Comparison of ENCODE assay signal across 8 cellular contexts in genomic region chr1:167803358-167804217, GRCh38.
A peak's percentile ranks its signal among the peaks of the same experiment; 100 is the strongest.
DNase-seq lines count a peak whose midpoint lies in the region; ATAC-seq and TF ChIP-seq lines count a peak whose summit lies in the region.

No MANE protein-coding gene starts in this region.

- DNase-seq in CD8-positive, alpha-beta memory T cell = peak; percentile 61 to 85 (median 70)
- DNase-seq in NCI-H526 treated with DMSO at 0.1 percent for 48 hours (lab: John Stamatoyannopoulos, UW) (peak; percentile 93), coronary artery (ENCODE audit: low spot score) (peak; percentile 90)
- peak; percentile 95 for DNase-seq in activated CD4-positive, alpha-beta T cell treated with anti-CD3 and anti-CD28 coated beads for 48 hours
- peak; percentile 72 to 75 (median 73) for DNase-seq in stimulated activated CD4-positive, alpha-beta T cell treated with anti-CD3 and anti-CD28 coated beads, TNF-alpha, amount 100 ng/mL, for 4 hours (ENCODE audit: low read depth in 3 of 3)

- TF ChIP-seq CTCF in coronary artery (IDR thresholded peaks at IDR 0.05) (peak; percentile 68), liver (IDR thresholded peaks at IDR 0.05; ENCODE audit: low read depth, low read length, missing input control) (peak; percentile 96)

- 12% methylated on average over 12 of the region's 12 CpGs for WGBS in liver

- H3K4me3 ChIP-seq in CD8-positive, alpha-beta memory T cell (ENCODE audit: low read length) = no peak overlapping the region
- H3K4me3 ChIP-seq in coronary artery = no peak overlapping the region
- H3K4me3 ChIP-seq in liver (ENCODE audit: low read depth in 1 of 3, low read length in 3 of 3) = no peak overlapping the region

- ATAC-seq in GM19463 (IDR thresholded peaks at IDR 0.05; ENCODE audit: unreplicated experiment) (peak; percentile 90), HG03565 (IDR thresholded peaks at IDR 0.05; ENCODE audit: unreplicated experiment) (peak; percentile 91)

- H3K9me3 ChIP-seq in CD8-positive, alpha-beta memory T cell (ENCODE audit: low read length) = no peaks in the 10 kb centered on the region
- H3K9me3 ChIP-seq in liver (ENCODE audit: control insufficient read depth in 4 of 4, low read length in 3 of 4) = no peaks in the 10 kb centered on the region

- no peaks in the 10 kb centered on the region for H3K27me3 ChIP-seq in CD8-positive, alpha-beta memory T cell (ENCODE audit: insufficient read depth, low read length, poor library complexity, severe bottlenecking)
- no peaks in the 10 kb centered on the region for H3K27me3 ChIP-seq in liver (ENCODE audit: control insufficient read depth in 4 of 4, insufficient read depth in 4 of 4, low read length in 3 of 4)

- POLR2A ChIA-PET in CD8-positive, alpha-beta memory T cell (lab: Charles Lee) = interaction anchor here (0.6 kb wide), 1 partner anchor 132 kb away, joined by 3 read pairs; no protein-coding TSS in a partner anchor

- H3K4me1 ChIP-seq in CD8-positive, alpha-beta memory T cell (ENCODE audit: insufficient read depth, low read length) = peaks cover 25% of the 10 kb centered on the region
- H3K4me1 ChIP-seq in liver (ENCODE audit: control insufficient read depth in 4 of 4, insufficient read depth in 4 of 4, low read length in 3 of 4) = peaks cover 0 to 4% (median 2%) of the 10 kb centered on the region in 4 donors

- peak overlapping the region in 7 of 8 donors; percentile 46 to 89 (median 81) for H3K27ac Mint-ChIP-seq in CD8-positive, alpha-beta memory T cell

- peaks cover 24 to 30% (median 27%) of the 10 kb centered on the region in 3 donors for H3K4me1 Mint-ChIP-seq in CD8-positive, alpha-beta memory T cell

- peak; percentile 92 to 98 for TF ChIP-seq RAD21 in liver (IDR thresholded peaks at IDR 0.05)

- H3K36me3 ChIP-seq in CD8-positive, alpha-beta memory T cell (ENCODE audit: insufficient read depth, low read length) = no peaks in the 10 kb centered on the region
- H3K36me3 ChIP-seq in liver (ENCODE audit: control insufficient read depth in 4 of 4, insufficient read depth in 3 of 4, low read depth in 1 of 4, low read length in 3 of 4) = no peaks in the 10 kb centered on the region

- H3K36me3 Mint-ChIP-seq in CD8-positive, alpha-beta memory T cell = no peaks in the 10 kb centered on the region

- CTCF ChIA-PET in CD8-positive, alpha-beta memory T cell (lab: Charles Lee) = interaction anchor here (0.6 to 1.8 kb wide), 5 partner anchors 12 to 202 kb away, joined by 3 to 6 read pairs (median 3); no protein-coding TSS in a partner anchor

- H3K9ac ChIP-seq in liver (ENCODE audit: low read depth in 1 of 2, low read length in 2 of 2) = no peak overlapping the region

- no peaks in the 10 kb centered on the region for H3K9me3 Mint-ChIP-seq in CD8-positive, alpha-beta memory T cell

- H3K27ac ChIP-seq in CD8-positive, alpha-beta memory T cell (ENCODE audit: low read depth, low read length) = no peak overlapping the region
- no peak overlapping the region for H3K27ac ChIP-seq in coronary artery
- no peak overlapping the region for H3K27ac ChIP-seq in liver (ENCODE audit: low read depth in 1 of 2, low read length in 2 of 2)

- peak overlapping the region in 5 of 7 donors; percentile 38 to 69 (median 51) for H3K4me3 Mint-ChIP-seq in CD8-positive, alpha-beta memory T cell

- peaks cover under 1 to 1% of the 10 kb centered on the region in 2 donors for H3K27me3 Mint-ChIP-seq in CD8-positive, alpha-beta memory T cell

TF ChIP-seq in liver, 16 proteins besides CTCF, POLR2A, EP300 and RAD21:
- TF ChIP-seq REST (IDR thresholded peaks at IDR 0.05) (no peak), MAX (IDR thresholded peaks at IDR 0.05) (no peak), NR2F2 (IDR thresholded peaks at IDR 0.05) (no peak), SP1 (IDR thresholded peaks at IDR 0.05) (no peak), YY1 (IDR thresholded peaks at IDR 0.05) (peak; percentile 25), RXRA (IDR thresholded peaks at IDR 0.05) (peak in 1 of 2 donors; percentile 23), HNF4G (IDR thresholded peaks at IDR 0.05) (no peak), GABPA (IDR thresholded peaks at IDR 0.05 in 1 of 2, conservative IDR thresholded peaks at IDR 0.05 in 1 of 2) (no peak)
